In the genomic region with DNA sequence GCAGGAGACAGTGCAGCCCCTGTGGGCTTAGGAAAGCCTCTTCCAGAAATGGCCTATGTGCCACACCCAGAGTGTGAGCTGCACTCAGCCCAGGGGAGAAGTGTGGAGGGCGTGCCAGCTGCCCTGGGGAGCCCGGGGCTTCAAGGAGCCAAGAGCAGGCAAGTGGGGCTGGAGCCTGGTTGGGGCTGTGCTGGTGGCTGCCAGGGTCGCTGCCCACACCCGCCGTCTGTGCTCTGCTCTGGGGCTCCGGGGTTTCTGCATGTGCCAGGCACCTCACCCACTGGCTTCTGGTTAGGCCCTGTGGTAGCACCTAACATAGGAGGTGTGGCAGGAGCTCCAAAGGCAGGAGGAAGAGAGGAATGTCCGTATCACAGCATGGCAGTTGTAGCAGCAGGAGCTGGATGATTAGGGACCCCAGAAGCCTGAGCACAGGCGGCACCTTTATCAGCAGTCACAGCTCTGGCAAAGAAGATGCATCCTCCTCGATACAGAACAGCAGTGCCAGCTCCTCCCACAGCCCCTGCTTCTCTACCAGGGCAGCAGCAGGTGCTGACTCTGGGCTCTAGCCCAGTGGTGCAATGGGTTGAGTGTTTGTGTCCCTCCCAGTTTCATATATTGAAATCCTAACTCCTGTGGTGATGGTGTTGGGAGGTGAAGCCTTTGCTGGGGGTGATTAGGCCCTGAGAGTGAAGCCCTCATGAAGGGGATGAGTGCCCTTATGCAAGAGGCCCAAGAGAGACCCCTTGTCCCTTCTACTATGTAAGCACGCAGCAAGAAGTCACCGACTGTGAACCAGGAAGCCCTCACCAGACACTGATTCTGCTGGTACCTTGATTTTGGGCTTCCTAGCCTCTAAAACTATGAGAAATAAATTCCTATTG, we compare ENCODE assay signal across 11 cellular contexts.
DNase-seq lines count a peak whose midpoint lies in the region; ATAC-seq and TF ChIP-seq lines count a peak whose summit lies in the region.
"Had no signal": no experiment of that assay in that cellular context is flagged by ENCODE, and none has a peak within 500 bp of the region (broad histone marks: within the 10 kb centered on the region; RNA-seq: fewer than 3 reads in every experiment).

No MANE protein-coding gene starts in this region.

- H3K27ac ChIP-seq in BLaER1 (0 out of 2 replicates have a peak overlapping the region, but pooled peaks have one; percentile 35), RWPE2 (ENCODE audit: poor library complexity, severe bottlenecking) (no peak overlapping the region)

- no peak overlapping the region for H3K9ac ChIP-seq in BLaER1

- H3K4me3 ChIP-seq in BLaER1: no peak overlapping the region
- H3K4me3 ChIP-seq in RWPE2 (ENCODE audit: severe bottlenecking): no peak overlapping the region

- no peaks in the 10 kb centered on the region for H4K20me1 ChIP-seq in BLaER1

- peak; percentile 41 for TF ChIP-seq POLR2A in GM18505 (IDR thresholded peaks at IDR 0.05; ENCODE audit: borderline replicate concordance, extremely low read depth, insufficient read depth, insufficient read length)

- H3K4me1 ChIP-seq in BLaER1: peaks cover 42% of the 10 kb centered on the region
- H3K4me1 ChIP-seq in RWPE2 (ENCODE audit: insufficient read depth, poor library complexity, severe bottlenecking): peaks cover 5% of the 10 kb centered on the region

- no peak for TF ChIP-seq CTCF in RWPE2 (IDR thresholded peaks at IDR 0.05; ENCODE audit: poor library complexity, severe bottlenecking)

- ATAC-seq in GM18505 (IDR thresholded peaks at IDR 0.05; ENCODE audit: unreplicated experiment): no peak
- ATAC-seq in RWPE2 (ENCODE audit: low read depth): no peak
- no peak for ATAC-seq in GM18907 (IDR thresholded peaks at IDR 0.05; ENCODE audit: unreplicated experiment)

- DNase-seq in RWPE2 (ENCODE audit: low spot score) (peak; percentile 72), myocyte (ENCODE audit: low read depth) (peak; percentile 41), KG1 (lab: John Stamatoyannopoulos, UW) (no peak)
- no peak for DNase-seq in stimulated activated CD4-positive, alpha-beta T cell treated with anti-CD3 and anti-CD28 coated beads, Interleukin-2, amount 100 ng/mL, for 24 hours
- DNase-seq in activated effector memory CD4-positive, alpha-beta T cell treated with Interleukin-2 at 50 U/mL for 16 hours: no peak
- DNase-seq: anterior cingulate cortex, foreskin melanocyte, NCI-H2081 had no signal

- H3K36me3 ChIP-seq in BLaER1 (no peaks in the 10 kb centered on the region), RWPE2 (ENCODE audit: low read depth) (no peaks in the 10 kb centered on the region)

- H3K4me2 ChIP-seq in BLaER1: peak overlapping the region; percentile 71

- H3K9me3 ChIP-seq in BLaER1: no peaks in the 10 kb centered on the region
- no peaks in the 10 kb centered on the region for H3K9me3 ChIP-seq in RWPE2 (ENCODE audit: severe bottlenecking)

- H3K27me3 ChIP-seq in BLaER1: no peaks in the 10 kb centered on the region
- no peaks in the 10 kb centered on the region for H3K27me3 ChIP-seq in RWPE2 (ENCODE audit: insufficient read depth, poor library complexity, severe bottlenecking)

Comparison
In these comparisons a context has a peak if more than half of its experiments do, and no peak if none do; other contexts are left out.
1. DNase-seq: peak in RWPE2 (single experiment) and myocyte (single experiment); none in stimulated activated CD4-positive, alpha-beta T cell treated with anti-CD3 and anti-CD28 coated beads, Interleukin-2, amount 100 ng/mL, for 24 hours (0 of 2), KG1 (single experiment) and activated effector memory CD4-positive, alpha-beta T cell treated with Interleukin-2 at 50 U/mL for 16 hours (single experiment).